ENCODE assay signal across 34 cellular contexts in genomic region chr4:188735082-188735481, GRCh38.
"Had no signal": no experiment of that assay in that cellular context is flagged by ENCODE, and none has a peak within 500 bp of the region (broad histone marks: within the 10 kb centered on the region; RNA-seq: fewer than 3 reads in every experiment).

No MANE protein-coding gene starts in this region.

- H3K9ac ChIP-seq: KMS-11 had no signal

- H3K4me2 ChIP-seq: KMS-11 had no signal

- H3K27me3 ChIP-seq: MG63 had no signal

- H3K27ac ChIP-seq: KMS-11 had no signal

- DNase-seq: Karpas-422, Kasumi-1, MG63, MM.1S, MV-4-11, NCI-H1048, NCI-H1092, NCI-H1092 treated with DMSO at 0.1 percent for 48 hours, NCI-H1105, NCI-H1105 treated with DMSO at 0.1 percent for 48 hours, NCI-H1417, NCI-H1417 treated with DMSO at 0.1 percent for 48 hours, NCI-H1436, NCI-H1436 treated with DMSO at 0.1 percent for 48 hours, NCI-H146, NCI-H1694, NCI-H1694 treated with DMSO at 0.1 percent for 48 hours, NCI-H187, NCI-H187 treated with DMSO at 0.1 percent for 48 hours, NCI-H1930, NCI-H2029, NCI-H2029 treated with DMSO at 0.1 percent for 48 hours, NCI-H2081, NCI-H2081 treated with DMSO at 0.1 percent for 48 hours, NCI-H2107, NCI-H2171, NCI-H2171 treated with DMSO at 0.1 percent for 48 hours, NCI-H2227 treated with DMSO at 0.1 percent for 48 hours, NCI-H226, NCI-H345, NCI-H446, NCI-H446 treated with DMSO at 0.1 percent for 48 hours, NCI-H510A had no signal

- H3K9me3 ChIP-seq: MG63 had no signal

- H3K4me3 ChIP-seq: MG63 had no signal

- H3K36me3 ChIP-seq: MG63 had no signal
